ENCODE assay signal across 8 cellular contexts in the genomic region with DNA sequence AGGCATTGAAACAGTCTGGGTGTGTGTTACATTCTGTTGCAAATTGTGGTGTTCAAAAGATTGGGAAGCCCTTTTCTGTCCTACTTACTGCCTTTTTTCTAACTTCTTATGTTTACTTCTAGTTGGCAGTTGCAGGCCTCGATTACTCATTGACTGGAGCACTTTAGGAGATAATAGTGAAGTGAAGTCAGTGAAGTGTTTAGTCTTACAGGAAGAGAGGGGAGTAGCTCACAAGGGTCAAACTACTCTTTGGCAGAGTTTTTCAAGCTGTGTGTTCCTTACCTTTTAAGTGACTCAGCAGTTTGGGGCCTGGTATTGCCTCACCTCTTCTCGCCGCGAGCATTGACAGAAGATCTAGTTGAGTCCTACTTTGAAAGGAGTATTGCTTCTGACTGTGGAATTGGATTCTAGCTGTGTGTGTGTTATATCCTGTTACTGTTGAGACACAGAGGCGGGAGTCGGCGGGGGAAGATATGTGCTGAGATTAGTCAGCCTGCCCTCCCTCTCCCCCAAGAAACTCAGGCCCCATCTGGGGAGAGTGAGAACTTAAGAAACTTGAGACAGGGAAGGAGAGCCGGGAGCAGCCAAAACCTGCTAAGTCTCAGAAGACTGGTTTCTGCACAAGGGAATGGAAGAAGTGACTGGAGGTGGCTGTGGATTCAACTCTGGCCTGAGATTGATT. TPM values are rescaled to one million over a fixed set of nuclear protein-coding genes. Genes with fewer than 3 reads are reported as not detected.
DNase-seq lines count a peak whose midpoint lies in the region; ATAC-seq and TF ChIP-seq lines count a peak whose summit lies in the region.

No MANE protein-coding gene starts in this region.

- H3K4me3 ChIP-seq in colonic mucosa: no peak overlapping the region
- H3K4me3 ChIP-seq in lung: no peak overlapping the region

- H3K9me3 ChIP-seq in colonic mucosa (no peaks in the 10 kb centered on the region), lung (ENCODE audit: control insufficient read depth in 2 of 2, insufficient read depth in 1 of 2, low read length in 1 of 2) (no peaks in the 10 kb centered on the region)

- TF ChIP-seq CTCF in AG09319 (IDR thresholded peaks at IDR 0.05; ENCODE audit: low read depth, low read length) (no peak), colonic mucosa (IDR thresholded peaks at IDR 0.05) (no peak), lung (IDR thresholded peaks at IDR 0.05; ENCODE audit: control extremely low read depth, extremely low read depth) (no peak), GM13977 (IDR thresholded peaks at IDR 0.05; ENCODE audit: extremely low read depth, insufficient read depth, missing control alignments) (no peak)

- in situ Hi-C loops in GM13977 (cut with MboI; ENCODE audit: low pct_unique_long_range_greater_than_20kb, low sequenced_read_pairs, unreplicated experiment): no loop called here

- H3K36me3 ChIP-seq in colonic mucosa: no peaks in the 10 kb centered on the region
- peaks cover under 1% of the 10 kb centered on the region in 2 donors for H3K36me3 ChIP-seq in lung (ENCODE audit: control insufficient read depth in 2 of 2, insufficient read depth in 2 of 2, low read length in 2 of 2)

- intact Hi-C loops in colonic mucosa (cut with DNase I): no loop called here

- peak overlapping the region; percentile 67 for H3K27ac ChIP-seq in colonic mucosa
- H3K27ac ChIP-seq in lung (ENCODE audit: low read depth in 1 of 2, low read length in 1 of 2): peak overlapping the region; percentile 71 to 72

- 7 to 10% methylated on average over 8 of the region's 8 CpGs for WGBS in lung, 2 donors

- ATAC-seq in GM19025 (IDR thresholded peaks at IDR 0.05; ENCODE audit: low read depth, unreplicated experiment) (peak; percentile 73), HG03457 (IDR thresholded peaks at IDR 0.05; ENCODE audit: unreplicated experiment) (peak; percentile 44), lung (ENCODE audit: insufficient read depth, low FRiP score) (peak; percentile 91)
- ATAC-seq in stimulated activated naive CD8-positive, alpha-beta T cell treated with anti-CD3 and anti-CD28 coated beads, Interleukin-15, Interleukin-2, amounts not matched to agents 100 U/mL and 50 U/mL, for 24 hours: peak; percentile 81

- DNase-seq in AG09319 (ENCODE audit: extremely low read depth, low read depth) (peak; percentile 96), SKM-1 (lab: John Stamatoyannopoulos, UW; ENCODE audit: unreplicated experiment) (peak; percentile 89), colonic mucosa (peak; percentile 72), lung (ENCODE audit: low spot score) (peak; percentile 83), GM13977 (ENCODE audit: low spot score) (no peak)
- DNase-seq in stimulated activated naive CD8-positive, alpha-beta T cell treated with anti-CD3 and anti-CD28 coated beads, Interleukin-15, Interleukin-2, amounts not matched to agents 100 U/mL and 50 U/mL, for 24 hours: peak; percentile 40

- peak overlapping the region; percentile 19 to 67 for H3K9ac ChIP-seq in colonic mucosa (ENCODE audit: low read depth in 2 of 2, low read length in 2 of 2)

- peaks cover 12% of the 10 kb centered on the region for H3K4me1 ChIP-seq in colonic mucosa
- H3K4me1 ChIP-seq in lung (ENCODE audit: control insufficient read depth in 2 of 2, insufficient read depth in 2 of 2, low read length in 2 of 2): peaks cover 3 to 35% of the 10 kb centered on the region in 2 donors

- no peaks in the 10 kb centered on the region for H3K27me3 ChIP-seq in colonic mucosa
- no peaks in the 10 kb centered on the region for H3K27me3 ChIP-seq in lung (ENCODE audit: control insufficient read depth, insufficient read depth)

RNA-seq across cellular contexts. Expression of a gene that starts 19.3 kb away (rescaled TPM):
- total RNA-seq in colonic mucosa (100 to 1,000 TPM; 108 to 115 TPM), lung (10 to 100 TPM; 65.8 to 77.7 TPM)
- 10 to 100 TPM; 44.4 to 46.8 TPM for polyA plus RNA-seq in lung

RNA-seq across cellular contexts. Expression of a gene that starts 30.5 kb away (rescaled TPM):
- total RNA-seq in colonic mucosa (10 to 100 TPM; 27.9 to 34.1 TPM), lung (10 to 100 TPM; 36.1 to 68.2 TPM)
- 10 to 100 TPM; 11.7 to 20.8 TPM for polyA plus RNA-seq in lung
